Comparison of ENCODE assay signal across 11 cellular contexts in genomic region chr1:220544901-220545303, GRCh38. TPM values are rescaled to one million over a fixed set of nuclear protein-coding genes. Genes with fewer than 3 reads are reported as not detected.
DNase-seq lines count a peak whose midpoint lies in the region; ATAC-seq, FAIRE-seq and TF ChIP-seq lines count a peak whose summit lies in the region.
"Had no signal": no experiment of that assay in that cellular context is flagged by ENCODE, and none has a peak within 500 bp of the region (broad histone marks: within the 10 kb centered on the region; RNA-seq: fewer than 3 reads in every experiment).

No MANE protein-coding gene starts in this region.

- H3K27ac Mint-ChIP-seq in WTC11: no peak overlapping the region; the same call in 1 of the 2 replicates

- TF ChIP-seq CTCF in HEK293 (tag by site-specific recombination; IDR thresholded peaks at IDR 0.05) (no peak), WTC11 (IDR thresholded peaks at IDR 0.05) (no peak), HepG2 (CRISPR knock-in tag; IDR thresholded peaks at IDR 0.05) (peak; percentile 36; the same call in 1 of the 2 replicates)

- H3K4me3 ChIP-seq in HEK293 (ENCODE audit: low read depth, low read length): no peak overlapping the region
- H3K4me3 ChIP-seq in HepG2 (replicated peaks in 1 of 3; ENCODE audit: insufficient read depth in 1 of 3, low read depth in 2 of 3, low read length in 3 of 3): no peak overlapping the region

- TF ChIP-seq RAD21 in HepG2 (CRISPR knock-in tag; IDR thresholded peaks at IDR 0.05): no peak

- no peaks in the 10 kb centered on the region for H3K4me1 ChIP-seq in HEK293 (ENCODE audit: control insufficient read depth, insufficient read depth, low read length)
- no peaks in the 10 kb centered on the region for H3K4me1 ChIP-seq in HepG2 (ENCODE audit: insufficient read depth, low read length)

- H3K4me2 ChIP-seq in HepG2 (ENCODE audit: low read depth, low read length): no peak overlapping the region

- no peaks in the 10 kb centered on the region for H3K27me3 ChIP-seq in HepG2 (ENCODE audit: control insufficient read depth in 1 of 2, insufficient read depth in 2 of 2, low read length in 2 of 2)

- H2AFZ ChIP-seq in HepG2 (ENCODE audit: low read length): no peak overlapping the region

- H3K9me3 ChIP-seq in HEK293 (ENCODE audit: control insufficient read depth, insufficient read depth, low read depth, low read length) (no peaks in the 10 kb centered on the region), HepG2 (ENCODE audit: low read length) (no peaks in the 10 kb centered on the region)

- peaks cover 3% of the 10 kb centered on the region; the same call in 1 of the 2 replicates for H3K36me3 Mint-ChIP-seq in WTC11

- H3K9ac ChIP-seq in HepG2 (ENCODE audit: insufficient read depth, low read depth, low read length): no peak overlapping the region

- WGBS in HepG2 (ENCODE audit: low lambda C conversion rate): 1% methylated on average over 3 of the region's 3 CpGs

- H3K27ac ChIP-seq in HEK293 (ENCODE audit: extremely low read depth, low read depth, low read length) (no peak overlapping the region), HepG2 (ENCODE audit: extremely low read length, insufficient read depth, low read length) (no peak overlapping the region)

- FAIRE-seq in HepG2 (lab: Jason Lieb, UNC) (no peak), frontal cortex (lab: Jason Lieb, UNC) (no peak)
- FAIRE-seq: kidney had no signal

- H3K36me3 ChIP-seq in HEK293 (ENCODE audit: control insufficient read depth in 2 of 2, insufficient read depth in 1 of 2, low read length in 2 of 2) (no peaks in the 10 kb centered on the region), HepG2 (replicated peaks in 1 of 2; ENCODE audit: control insufficient read depth in 1 of 2, insufficient read depth in 2 of 2, low read length in 2 of 2) (no peaks in the 10 kb centered on the region)

- peaks cover 3% of the 10 kb centered on the region for H3K9me3 Mint-ChIP-seq in WTC11

- in situ Hi-C loops in HepG2 (cut with HindIII; ENCODE audit: extremely low pct_ligation_motif_present, low pct_unique_long_range_greater_than_20kb): loop anchor here (25.0 kb wide), 1 partner anchor 242 kb away; the partner anchor contains the start of gene MTARC1

- H3K4me3 Mint-ChIP-seq in WTC11: no peak overlapping the region

- BruUV-seq in HepG2 (replicated peaks; lab: Mats Ljungman, UMichigan): no TSS peak

- TF ChIP-seq POLR2A in HepG2 (IDR thresholded peaks at IDR 0.05; ENCODE audit: insufficient read depth in 1 of 2, low read depth in 2 of 2, low read length in 2 of 2): no peak

- intact Hi-C loops in HepG2 (cut with micrococcal nuclease; ENCODE audit: unreplicated experiment): loop anchor here (10.0 kb wide), 1 partner anchor 230 kb away; no protein-coding TSS in a partner anchor

- no peaks in the 10 kb centered on the region for H3K27me3 Mint-ChIP-seq in WTC11 (ENCODE audit: low read depth)

- H4K20me1 ChIP-seq in HepG2 (ENCODE audit: insufficient read depth, low read length): no peaks in the 10 kb centered on the region

- POLR2A ChIA-PET in HEK293 (lab: Yijun Ruan, JAX) (no interaction called here), WTC11 (lab: Charles Lee) (interaction anchor here (0.7 kb wide), 2 partner anchors 20 to 201 kb away, joined by 3 read pairs; no protein-coding TSS in a partner anchor), HepG2 (lab: Yijun Ruan, JAX) (no interaction called here)

- peak; percentile 89 for ATAC-seq in WTC11
- peak; percentile 88 for ATAC-seq in HepG2
- no peak for ATAC-seq in GM18498 (IDR thresholded peaks at IDR 0.05; ENCODE audit: unreplicated experiment)
- no peak for ATAC-seq in HG03342 (IDR thresholded peaks at IDR 0.05; ENCODE audit: unreplicated experiment)
- ATAC-seq: sciatic nerve; stimulated activated naive CD8-positive, alpha-beta T cell treated with anti-CD3 and anti-CD28 coated beads, Interleukin-15, Interleukin-2, amounts not matched to agents 100 U/mL and 50 U/mL, for 24 hours had no signal

- DNase-seq in D341Med (ENCODE audit: low spot score): peak; percentile 69
- peak; percentile 27 for DNase-seq in WTC11 (ENCODE audit: low spot score)
- DNase-seq in HepG2 (ENCODE audit: low spot score): peak; percentile 13
- no peak for DNase-seq in frontal cortex (ENCODE audit: low spot score in 2 of 2)
- DNase-seq in foreskin melanocyte: no peak
- DNase-seq: kidney; stimulated activated naive CD8-positive, alpha-beta T cell treated with anti-CD3 and anti-CD28 coated beads, Interleukin-15, Interleukin-2, amounts not matched to agents 100 U/mL and 50 U/mL, for 24 hours had no signal

- peaks cover 55% of the 10 kb centered on the region for H3K4me1 Mint-ChIP-seq in WTC11

- H3K79me2 ChIP-seq in HepG2 (ENCODE audit: insufficient read depth, low read length): no peaks in the 10 kb centered on the region

- TF ChIP-seq EP300 in HepG2 (IDR thresholded peaks at IDR 0.05; ENCODE audit: low read depth in 2 of 2, low read length in 2 of 2) (no peak), HepG2 (CRISPR knock-in tag; IDR thresholded peaks at IDR 0.05; ENCODE audit: borderline replicate concordance) (no peak)

- CTCF ChIA-PET in HEK293 (lab: Yijun Ruan, JAX): interaction anchor here (0.6 to 1.2 kb wide), 5 partner anchors 11 to 237 kb away, joined by 3 read pairs; no protein-coding TSS in a partner anchor
- CTCF ChIA-PET in WTC11 (lab: Charles Lee): interaction anchor here (0.6 to 1.7 kb wide), 8 partner anchors 15 to 676 kb away, joined by 3 to 6 read pairs (median 4); no protein-coding TSS in a partner anchor
- CTCF ChIA-PET in HepG2 (lab: Yijun Ruan, JAX; ENCODE audit: low intra/inter-chr PET ratio, low total read pairs): no interaction called here

TF ChIP-seq in HEK293, 187 proteins besides CTCF, POLR2A, EP300 and RAD21 (continues in another document):
- TF ChIP-seq ZNF121 (tag by site-specific recombination; IDR thresholded peaks at IDR 0.05) (no peak), ZNF561 (tag by site-specific recombination; IDR thresholded peaks at IDR 0.05; ENCODE audit: borderline replicate concordance) (no peak)

TF ChIP-seq in WTC11, 78 proteins besides CTCF, POLR2A, EP300 and RAD21:
- no peak for TF ChIP-seq ZBTB21 (CRISPR knock-in tag; IDR thresholded peaks at IDR 0.05; ENCODE audit: borderline replicate concordance)
- no peak for TF ChIP-seq FOXP1 (CRISPR knock-in tag; IDR thresholded peaks at IDR 0.05; ENCODE audit: borderline replicate concordance)
- no peak for TF ChIP-seq IRF1 (CRISPR knock-in tag; IDR thresholded peaks at IDR 0.05)
- no peak for TF ChIP-seq TEAD4 (CRISPR knock-in tag; IDR thresholded peaks at IDR 0.05)
- no peak for TF ChIP-seq CBFB (CRISPR knock-in tag; IDR thresholded peaks at IDR 0.05; ENCODE audit: low read depth)

TF ChIP-seq in HepG2, 621 proteins besides CTCF, POLR2A, EP300 and RAD21:
- TF ChIP-seq STAG1 (CRISPR knock-in tag; IDR thresholded peaks at IDR 0.05): peak; percentile 35; the same call in 1 of the 2 replicates
- TF ChIP-seq, protein P1, sequence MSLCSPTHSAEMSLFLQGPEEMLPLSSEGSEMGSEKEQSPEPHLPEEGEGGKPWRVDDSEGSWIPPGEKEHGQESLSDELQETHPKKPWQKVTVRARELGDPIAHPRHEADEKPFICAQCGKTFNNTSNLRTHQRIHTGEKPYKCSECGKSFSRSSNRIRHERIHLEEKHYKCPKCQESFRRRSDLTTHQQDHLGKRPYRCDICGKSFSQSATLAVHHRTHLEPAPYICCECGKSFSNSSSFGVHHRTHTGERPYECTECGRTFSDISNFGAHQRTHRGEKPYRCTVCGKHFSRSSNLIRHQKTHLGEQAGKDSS (CRISPR knock-in tag; IDR thresholded peaks at IDR 0.05; ENCODE audit: borderline replicate concordance, low read depth): no peak

RNA-seq across cellular contexts. Expression of gene MARK1, which starts 17.0 kb away (rescaled TPM):
- total RNA-seq in WTC11 (2021) (13.9 to 18.6 TPM (median 14.6 TPM) in 3 replicates), HepG2 (2016; rRNA removed; fragmentation: Illumina TruSeq; extraction: Trizol) (not detected in 2 replicates), frontal cortex (62.4 TPM)
- not detected in 2 replicates for total RNA-seq in HepG2 (2016; cell fraction: cytosol; rRNA removed; fragmentation: Illumina TruSeq; extraction: Trizol; ENCODE audit: low read depth)
- total RNA-seq in HepG2 (2016; cell fraction: insoluble cytoplasmic fraction; rRNA removed; fragmentation: Illumina TruSeq; extraction: Trizol): not detected in 2 replicates
- total RNA-seq in HepG2 (2016; cell fraction: membrane; rRNA removed; fragmentation: Illumina TruSeq; extraction: Trizol): not detected in 2 replicates
- total RNA-seq in HepG2 (2016; cell fraction: nucleus; rRNA removed; fragmentation: Illumina TruSeq; extraction: Trizol): not detected in 2 replicates
- polyA plus RNA-seq in HepG2 (2011; rRNA removed): not detected in 2 replicates
- not detected in 2 replicates for polyA plus RNA-seq in HepG2 (2011; cell fraction: cytosol; rRNA removed)
- polyA plus RNA-seq in HepG2 (2011; cell fraction: nucleus; rRNA removed): not detected in 2 replicates
- not detected in 2 replicates for polyA plus RNA-seq in HepG2 (2012)
- not detected in 2 replicates for polyA plus RNA-seq in HepG2 (2016; cell fraction: cytosol; fragmentation: Illumina TruSeq; extraction: Trizol; ENCODE audit: low read depth)
- polyA plus RNA-seq in HepG2 (2016; cell fraction: insoluble cytoplasmic fraction; fragmentation: Illumina TruSeq; extraction: Trizol; ENCODE audit: low read depth): not detected in 2 replicates
- not detected in 2 replicates for polyA plus RNA-seq in HepG2 (2016; cell fraction: membrane; fragmentation: Illumina TruSeq; extraction: Trizol; ENCODE audit: low read depth)
- polyA plus RNA-seq in HepG2 (2016; cell fraction: nucleus; fragmentation: Illumina TruSeq; extraction: Trizol; ENCODE audit: insufficient read depth, low read depth): not detected in 2 replicates
- 3.7 TPM in 1 of 2 replicates, not detected in the other for polyA minus RNA-seq in HepG2 (2011; rRNA and poly(A)+ RNA removed; ENCODE audit: low replicate concordance)
- polyA minus RNA-seq in HepG2 (2011; cell fraction: cytosol; rRNA and poly(A)+ RNA removed): not detected in 2 replicates
- polyA minus RNA-seq in HepG2 (2011; cell fraction: nucleus; rRNA and poly(A)+ RNA removed): not detected in 2 replicates

Comparison
In these comparisons a context has a peak if more than half of its experiments do, and no peak if none do; other contexts are left out.
1. DNase-seq: peak in D341Med (single experiment), WTC11 (single experiment) and HepG2 (single experiment); none in frontal cortex (0 of 2) and foreskin melanocyte (single experiment).
2. ATAC-seq: peak in WTC11 (single experiment) and HepG2 (single experiment); none in GM18498 (single experiment) and HG03342 (single experiment).
3. RNA of gene MARK1, which starts 17.0 kb away (total RNA-seq): 62.4 TPM in frontal cortex (single experiment) and 13.9 to 18.6 TPM in WTC11; not detected in HepG2; every median in the first group is over 10 times any median in the second.